ENCODE assay signal across 2 cellular contexts in genomic region chr14:21807975-21808374, GRCh38.
TF ChIP-seq lines count a peak whose summit lies in the region.

No MANE protein-coding gene starts in this region.

TF ChIP-seq in HepG2, 621 proteins besides CTCF, POLR2A, EP300 and RAD21:
- TF ChIP-seq DRAP1 (CRISPR knock-in tag; IDR thresholded peaks at IDR 0.05): no peak
- no peak for TF ChIP-seq REST (IDR thresholded peaks at IDR 0.05; ENCODE audit: borderline replicate concordance in 1 of 2, low read depth in 1 of 2, low read length in 2 of 2)
- no peak for TF ChIP-seq SATB2 (CRISPR knock-in tag; IDR thresholded peaks at IDR 0.05)
- no peak for TF ChIP-seq ZNF224 (CRISPR knock-in tag; IDR thresholded peaks at IDR 0.05)
- no peak for TF ChIP-seq SUZ12 (IDR thresholded peaks at IDR 0.05; ENCODE audit: low read depth, low read length)
- TF ChIP-seq GABPB1 (CRISPR knock-in tag; IDR thresholded peaks at IDR 0.05): no peak
- no peak for TF ChIP-seq POLR2AphosphoS5 (IDR thresholded peaks at IDR 0.05; ENCODE audit: low read depth, low read length)
- no peak for TF ChIP-seq GMEB1 (CRISPR knock-in tag; IDR thresholded peaks at IDR 0.05; ENCODE audit: borderline replicate concordance)
- no peak for TF ChIP-seq ZNF350 (CRISPR knock-in tag; IDR thresholded peaks at IDR 0.05; ENCODE audit: borderline replicate concordance, low read depth)
- no peak for TF ChIP-seq CCDC6 (CRISPR knock-in tag; IDR thresholded peaks at IDR 0.05)
- TF ChIP-seq SP4 (CRISPR knock-in tag; IDR thresholded peaks at IDR 0.05): no peak
- TF ChIP-seq HNRNPL (IDR thresholded peaks at IDR 0.05; ENCODE audit: low read depth, low read length): no peak
- no peak for TF ChIP-seq RELA (CRISPR knock-in tag; IDR thresholded peaks at IDR 0.05)
- TF ChIP-seq ZNF121 (CRISPR knock-in tag; IDR thresholded peaks at IDR 0.05): no peak

TF ChIP-seq in K562, 482 proteins besides CTCF, POLR2A, EP300 and RAD21:
- no peak for TF ChIP-seq MEIS2 (IDR thresholded peaks at IDR 0.05; ENCODE audit: partially characterized antibody)
- TF ChIP-seq ZNF586 (CRISPR knock-in tag; conservative IDR thresholded peaks at IDR 0.05): no peak
- no peak for TF ChIP-seq SIRT6 (IDR thresholded peaks at IDR 0.05; ENCODE audit: low read depth, low read length)
- no peak for TF ChIP-seq CCNT2 (IDR thresholded peaks at IDR 0.05; ENCODE audit: borderline replicate concordance, extremely low read depth, insufficient read length, low read depth, low read length)
- TF ChIP-seq BRF1 (IDR thresholded peaks at IDR 0.05; ENCODE audit: borderline replicate concordance, extremely low read depth, insufficient read length): no peak
- TF ChIP-seq ETV5 (CRISPR knock-in tag; IDR thresholded peaks at IDR 0.05; ENCODE audit: low read depth): no peak
- no peak for TF ChIP-seq KAT2B (IDR thresholded peaks at IDR 0.05; ENCODE audit: low read depth, low read length)
